In the genomic region with DNA sequence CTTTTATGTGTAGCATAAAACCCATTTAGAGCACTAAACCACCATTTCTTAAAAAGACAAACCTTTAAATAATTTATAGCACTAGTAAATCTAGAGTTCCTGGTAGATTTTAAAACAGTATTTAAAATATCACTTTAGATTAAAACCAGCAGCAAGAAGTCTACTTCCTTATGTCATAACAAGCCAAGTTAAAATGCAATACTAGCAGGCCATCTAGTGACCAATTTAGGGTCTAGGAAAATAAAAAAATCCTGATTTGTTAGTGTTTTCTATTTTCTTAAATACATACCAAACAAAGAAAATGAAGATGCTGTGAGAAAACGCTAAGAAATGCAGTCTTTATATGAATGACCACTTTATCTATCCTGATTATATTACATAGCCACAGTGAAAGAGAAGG, we compare ENCODE assay signal across 1 cellular context.
TF ChIP-seq lines count a peak whose summit lies in the region.

No MANE protein-coding gene starts in this region.

TF ChIP-seq in IMR-90, 13 proteins besides CTCF, POLR2A, EP300 and RAD21:
- peak; percentile 32; the same call in 1 of the 2 replicates for TF ChIP-seq SMC3 (IDR thresholded peaks at IDR 0.05; ENCODE audit: low read depth, low read length)
- no peak for TF ChIP-seq MAZ (IDR thresholded peaks at IDR 0.05; ENCODE audit: borderline replicate concordance, low read depth, low read length)
